ENCODE assay signal across 18 cellular contexts in the genomic region with DNA sequence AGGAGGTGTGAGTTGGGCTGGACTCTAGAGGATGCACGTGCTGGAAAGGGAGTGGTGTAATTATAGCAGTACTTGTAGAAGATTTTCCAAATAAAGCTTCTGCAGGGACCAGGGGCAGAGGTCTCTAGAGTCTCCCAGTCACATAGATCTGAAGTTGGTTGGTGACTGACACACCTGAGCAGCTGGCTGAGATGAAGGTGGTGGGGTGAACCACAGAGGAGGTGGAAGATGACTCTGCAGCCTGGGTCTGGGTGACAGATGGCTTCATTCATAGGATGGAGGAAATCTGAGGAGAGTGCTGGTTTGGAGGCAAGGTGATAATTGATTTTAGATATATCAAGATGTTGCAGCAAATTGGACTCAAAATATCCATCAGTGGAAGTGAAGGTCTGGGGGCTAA.
"Had no signal": no experiment of that assay in that cellular context is flagged by ENCODE, and none has a peak within 500 bp of the region (broad histone marks: within the 10 kb centered on the region; RNA-seq: fewer than 3 reads in every experiment).

No MANE protein-coding gene starts in this region.

- H3K4me3 Mint-ChIP-seq: natural killer cell had no signal

- DNase-seq: activated CD4-positive, alpha-beta T cell treated with anti-CD3 and anti-CD28 coated beads for 1 hour; activated CD4-positive, alpha-beta T cell treated with anti-CD3 and anti-CD28 coated beads, Interleukin-2, amount 50 U/mL, for 48 hours; activated CD8-positive, alpha-beta memory T cell treated with anti-CD3 and anti-CD28 coated beads, Interleukin-2, amount 50 U/mL, for 4 hours; activated naive CD4-positive, alpha-beta T cell; aorta; brain microvascular endothelial cell; central memory CD4-positive, alpha-beta T cell; foreskin keratinocyte; hippocampal formation; left cardiac atrium; lower lobe of right lung; natural killer cell; stimulated activated CD8-positive, alpha-beta memory T cell treated with anti-CD3 and anti-CD28 coated beads, Interleukin-4, amount 100 ng/mL, for 48 hours; stimulated activated naive CD4-positive, alpha-beta T cell treated with Interleukin-2 at 50 U/mL for 16 hours; SW 1271; uterus; WERI-Rb-1 had no signal

- H3K27ac Mint-ChIP-seq: natural killer cell had no signal

- H3K9me3 Mint-ChIP-seq: natural killer cell had no signal

- H3K36me3 Mint-ChIP-seq: natural killer cell had no signal

- ATAC-seq: foreskin keratinocyte, lower lobe of right lung, natural killer cell, sciatic nerve had no signal
